ENCODE assay signal across 1 cellular context in the genomic region with DNA sequence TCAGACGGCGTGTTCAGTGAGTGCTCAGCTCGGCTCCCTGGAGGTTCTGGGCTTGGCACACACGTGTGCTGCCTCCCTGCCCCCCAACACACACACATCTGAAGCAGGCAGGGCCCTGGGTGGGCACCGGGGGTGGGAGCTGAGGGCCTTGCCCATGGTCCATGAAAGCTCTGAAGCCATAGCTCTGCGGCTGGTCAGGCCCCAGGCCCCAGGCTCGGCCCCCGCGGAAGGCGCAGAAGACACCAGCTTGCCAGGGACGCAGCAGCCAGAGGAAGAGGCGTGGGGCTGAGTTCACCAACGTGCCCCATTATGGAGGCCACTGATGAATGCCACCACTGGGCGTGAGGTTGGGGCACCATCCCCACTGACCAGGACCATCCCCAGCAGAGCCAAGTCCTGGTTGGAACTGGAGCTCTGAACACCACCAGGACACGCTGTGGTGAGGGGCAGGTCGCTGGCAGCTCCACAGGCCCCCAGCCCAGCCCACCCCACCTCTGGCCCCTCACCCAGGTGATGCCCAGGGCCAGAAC.
TF ChIP-seq lines count a peak whose summit lies in the region.

No MANE protein-coding gene starts in this region.

TF ChIP-seq in GM12878, 131 proteins besides CTCF, POLR2A, EP300 and RAD21:
- TF ChIP-seq SUPT20H (IDR thresholded peaks at IDR 0.05; ENCODE audit: borderline replicate concordance, control insufficient read depth, low read depth, low read length) (no peak), BCL3 (IDR thresholded peaks at IDR 0.05; ENCODE audit: borderline replicate concordance, insufficient read depth, low read depth, low read length, poor library complexity, severe bottlenecking) (no peak), HDAC2 (IDR thresholded peaks at IDR 0.05) (no peak), MEF2B (IDR thresholded peaks at IDR 0.05; ENCODE audit: partially characterized antibody, poor library complexity, severe bottlenecking) (no peak), YY1 (IDR thresholded peaks at IDR 0.05; ENCODE audit: low read depth, low read length) (no peak), PAX5 (IDR thresholded peaks at IDR 0.05; ENCODE audit: borderline replicate concordance, low read depth, low read length) (no peak), STAT1 (conservative IDR thresholded peaks at IDR 0.05) (no peak), SMAD5 (IDR thresholded peaks at IDR 0.05; ENCODE audit: low read depth) (no peak), TBL1XR1 (IDR thresholded peaks at IDR 0.05; ENCODE audit: low read depth, low read length) (no peak), RCOR1 (conservative IDR thresholded peaks at IDR 0.05; ENCODE audit: low read depth, low read length) (no peak), BHLHE40 (IDR thresholded peaks at IDR 0.05; ENCODE audit: borderline replicate concordance in 1 of 2, low read depth in 2 of 2, low read length in 1 of 2) (no peak), USF1 (IDR thresholded peaks at IDR 0.05; ENCODE audit: borderline replicate concordance, extremely low read length, insufficient read depth, low read depth, low read length) (no peak), BMI1 (IDR thresholded peaks at IDR 0.05; ENCODE audit: borderline replicate concordance) (no peak), KDM1A (IDR thresholded peaks at IDR 0.05; ENCODE audit: borderline replicate concordance) (no peak)
